Comparison of ENCODE assay signal across 8 cellular contexts in the genomic region with DNA sequence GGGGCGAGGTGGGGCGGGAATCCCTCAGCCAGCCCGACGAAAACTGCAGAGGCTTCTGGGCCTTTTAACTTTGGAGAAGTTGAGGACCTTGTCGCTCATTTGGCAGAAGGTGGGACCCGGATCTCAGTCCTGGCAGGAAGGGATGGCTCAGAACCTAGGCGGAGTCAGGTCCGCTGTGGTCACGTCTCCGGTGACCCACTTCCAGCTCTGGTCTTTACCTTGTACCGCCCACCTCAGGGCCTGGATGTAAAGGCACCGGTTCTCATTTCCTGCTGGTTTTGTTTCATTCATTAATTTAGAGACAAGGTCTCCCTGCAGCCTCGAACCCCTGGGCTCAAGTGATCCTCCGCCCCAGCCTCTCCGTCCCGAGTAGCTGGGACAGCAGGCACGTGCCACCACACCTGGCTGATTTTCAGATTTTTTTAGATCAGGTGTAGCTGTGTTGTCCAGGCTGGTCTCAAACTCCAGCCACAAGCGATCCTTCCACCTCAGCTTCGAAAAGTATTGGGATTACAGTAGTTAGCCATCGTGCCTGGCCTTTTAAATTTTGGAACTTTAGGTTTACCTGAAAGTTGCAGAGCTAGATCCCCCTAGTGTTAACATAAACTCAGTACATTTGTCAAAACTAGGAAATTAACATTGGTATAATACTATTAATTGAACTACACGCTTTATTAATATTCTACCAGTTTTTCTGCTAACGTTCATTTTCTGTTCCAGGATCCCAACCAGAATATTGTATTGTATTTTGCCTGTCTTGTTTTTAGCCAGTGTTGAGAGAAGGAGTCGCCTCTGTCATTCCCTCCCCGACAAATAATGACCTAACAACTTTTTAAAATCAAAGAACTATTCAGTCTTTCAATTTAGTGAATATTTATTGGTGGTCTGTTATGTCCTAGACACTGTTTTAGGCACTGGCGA. TPM values are rescaled to one million over a fixed set of nuclear protein-coding genes. Genes with fewer than 3 reads are reported as not detected.
DNase-seq lines count a peak whose midpoint lies in the region; ATAC-seq lines count a peak whose summit lies in the region.

No MANE protein-coding gene starts in this region.

- peaks cover 18% of the 10 kb centered on the region for H3K4me1 Mint-ChIP-seq in activated naive CD8-positive, alpha-beta T cell treated with anti-CD3 and anti-CD28 coated beads, Interleukin-2, amount 10 ng/mL, durations not matched to agents 7 days and 5 days

- POLR2A ChIA-PET in activated naive CD8-positive, alpha-beta T cell treated with anti-CD3 and anti-CD28 coated beads, Interleukin-2, amount 10 ng/mL, durations not matched to agents 7 days and 5 days (lab: Charles Lee) = interaction anchor here (1.4 to 3.6 kb wide), 5 partner anchors 32 to 106 kb away, joined by 3 to 38 read pairs (median 33); partner anchors contain the start of genes C18orf54, MBD2 and STARD6

- DNase-seq in DMS114 treated with DMSO at 0.1 percent for 48 hours (lab: John Stamatoyannopoulos, UW; ENCODE audit: unreplicated experiment) = peak; percentile 47
- DNase-seq in HK-2 (ENCODE audit: unreplicated experiment) = peak; percentile 69
- peak; percentile 59 for DNase-seq in RPMI7951 (ENCODE audit: low read depth)
- no peak for DNase-seq in activated naive CD8-positive, alpha-beta T cell treated with anti-CD3 and anti-CD28 coated beads, Interleukin-2, amount 10 ng/mL, durations not matched to agents 7 days and 5 days
- no peak for DNase-seq in left ventricle myocardium superior
- peak; percentile 57 for DNase-seq in renal cortical epithelial cell (ENCODE audit: low read depth)
- no peak for DNase-seq in cortex of kidney (lab: John Stamatoyannopoulos, UW)

- peak overlapping the region; percentile 89 for H3K4me3 Mint-ChIP-seq in activated naive CD8-positive, alpha-beta T cell treated with anti-CD3 and anti-CD28 coated beads, Interleukin-2, amount 10 ng/mL, durations not matched to agents 7 days and 5 days

- peak; percentile 35 for ATAC-seq in GM21360 (IDR thresholded peaks at IDR 0.05; ENCODE audit: unreplicated experiment)
- peak; percentile 57 for ATAC-seq in activated naive CD8-positive, alpha-beta T cell treated with anti-CD3 and anti-CD28 coated beads, Interleukin-2, amount 10 ng/mL, durations not matched to agents 7 days and 5 days (ENCODE audit: low read depth)
- ATAC-seq in left ventricle myocardium superior = peak; percentile 58

- intact Hi-C loops in left ventricle myocardium superior (cut with micrococcal nuclease) = loop anchor here (10.0 kb wide), 1 partner anchor 105 kb away; no protein-coding TSS in a partner anchor

- H3K36me3 Mint-ChIP-seq in activated naive CD8-positive, alpha-beta T cell treated with anti-CD3 and anti-CD28 coated beads, Interleukin-2, amount 10 ng/mL, durations not matched to agents 7 days and 5 days = peaks cover 5% of the 10 kb centered on the region

- peak overlapping the region; percentile 95 for H3K27ac Mint-ChIP-seq in activated naive CD8-positive, alpha-beta T cell treated with anti-CD3 and anti-CD28 coated beads, Interleukin-2, amount 10 ng/mL, durations not matched to agents 7 days and 5 days

- H3K9me3 Mint-ChIP-seq in activated naive CD8-positive, alpha-beta T cell treated with anti-CD3 and anti-CD28 coated beads, Interleukin-2, amount 10 ng/mL, durations not matched to agents 7 days and 5 days = no peaks in the 10 kb centered on the region

- no peaks in the 10 kb centered on the region for H3K27me3 Mint-ChIP-seq in activated naive CD8-positive, alpha-beta T cell treated with anti-CD3 and anti-CD28 coated beads, Interleukin-2, amount 10 ng/mL, durations not matched to agents 7 days and 5 days

RNA-seq across cellular contexts. Expression of gene POLI, which starts 0.9 kb away (rescaled TPM):
- total RNA-seq in RPMI7951 (2014; rRNA removed; shearing (Covaris generic)) = 12.9 and 22.2 TPM in 2 replicates
- total RNA-seq in activated naive CD8-positive, alpha-beta T cell treated with anti-CD3 and anti-CD28 coated beads, Interleukin-2, amount 10 ng/mL, durations not matched to agents 7 days and 5 days = 10 to 100 TPM; 21.9 to 24.3 TPM
- 20.5 TPM for total RNA-seq in left ventricle myocardium superior
- total RNA-seq in renal cortical epithelial cell = 16.5 and 41.1 TPM in 2 replicates

RNA-seq across cellular contexts. Expression of gene MBD2, which starts 45.7 kb away (rescaled TPM):
- total RNA-seq in RPMI7951 (2014; rRNA removed; shearing (Covaris generic)) = 17.0 and 24.9 TPM in 2 replicates
- 100 to 1,000 TPM in 1 of 2 experiments, 10 to 100 TPM in 1; 96.3 to 104 TPM for total RNA-seq in activated naive CD8-positive, alpha-beta T cell treated with anti-CD3 and anti-CD28 coated beads, Interleukin-2, amount 10 ng/mL, durations not matched to agents 7 days and 5 days
- total RNA-seq in left ventricle myocardium superior = 46.3 TPM
- 33.5 and 38.4 TPM in 2 replicates for total RNA-seq in renal cortical epithelial cell

Comparison
In these comparisons a context has a peak if more than half of its experiments do, and no peak if none do; other contexts are left out.
1. DNase-seq: peak in DMS114 treated with DMSO at 0.1 percent for 48 hours (single experiment), HK-2 (single experiment), RPMI7951 (single experiment) and renal cortical epithelial cell (single experiment); none in activated naive CD8-positive, alpha-beta T cell treated with anti-CD3 and anti-CD28 coated beads, Interleukin-2, amount 10 ng/mL, durations not matched to agents 7 days and 5 days (single experiment), left ventricle myocardium superior (single experiment) and cortex of kidney (single experiment).
2. Peak in every context shown above with its lines, with median percentiles within 50 percentile points of each other: ATAC-seq.